ENCODE assay signal across 26 cellular contexts in genomic region chr21:14080764-14081096, GRCh38.
"Had no signal": no experiment of that assay in that cellular context is flagged by ENCODE, and none has a peak within 500 bp of the region (broad histone marks: within the 10 kb centered on the region; RNA-seq: fewer than 3 reads in every experiment).

No MANE protein-coding gene starts in this region.

- H3K4me1 ChIP-seq: adrenal gland had no signal

- H3K36me3 Mint-ChIP-seq: T-cell had no signal

- H3K27me3 Mint-ChIP-seq: activated CD4-positive, alpha-beta memory T cell treated with anti-CD3 and anti-CD28 coated beads for 36 hours; activated CD4-positive, alpha-beta T cell treated with anti-CD3 and anti-CD28 coated beads, Interleukin-2, amount 10 ng/mL, durations not matched to agents 7 days and 5 days; activated naive CD4-positive, alpha-beta T cell treated with anti-CD3 and anti-CD28 coated beads, Interleukin-2, amount 10 ng/mL, durations not matched to agents 7 days and 5 days; activated naive CD8-positive, alpha-beta T cell treated with anti-CD3 and anti-CD28 coated beads, Interleukin-2, amount 10 ng/mL, durations not matched to agents 7 days and 5 days; T-cell had no signal

- H3K4me1 Mint-ChIP-seq: activated CD4-positive, alpha-beta T cell treated with anti-CD3 and anti-CD28 coated beads, Interleukin-2, amount 10 ng/mL, durations not matched to agents 7 days and 5 days; activated naive CD4-positive, alpha-beta T cell treated with anti-CD3 and anti-CD28 coated beads, Interleukin-2, amount 10 ng/mL, durations not matched to agents 7 days and 5 days; activated naive CD8-positive, alpha-beta T cell treated with anti-CD3 and anti-CD28 coated beads, Interleukin-2, amount 10 ng/mL, durations not matched to agents 7 days and 5 days had no signal

- H3K27ac Mint-ChIP-seq: activated CD4-positive, alpha-beta memory T cell treated with anti-CD3 and anti-CD28 coated beads for 36 hours; activated CD4-positive, alpha-beta T cell treated with anti-CD3 and anti-CD28 coated beads, Interleukin-2, amount 10 ng/mL, durations not matched to agents 7 days and 5 days; activated naive CD4-positive, alpha-beta T cell treated with anti-CD3 and anti-CD28 coated beads, Interleukin-2, amount 10 ng/mL, durations not matched to agents 7 days and 5 days; activated naive CD8-positive, alpha-beta T cell treated with anti-CD3 and anti-CD28 coated beads, Interleukin-2, amount 10 ng/mL, durations not matched to agents 7 days and 5 days; activated T-cell treated with anti-CD3 and anti-CD28 coated beads, Interleukin-2, amount 50 U/mL, for 72 hours; activated T-helper 2 cell treated with anti-CD3 and anti-CD28 coated beads, Interferon-gamma antibody, Interleukin-2, Interleukin-4, amounts not matched to agents 10 μg/mL and 5 μg/mL and 100 μg/mL, durations not matched to agents 14 hours and 24 hours and 36 hours; T-cell had no signal

- H3K36me3 ChIP-seq: adrenal gland had no signal

- H3K27ac ChIP-seq: adrenal gland, KMS-11, SK-N-MC, VCaP had no signal

- H3K4me3 Mint-ChIP-seq: activated CD4-positive, alpha-beta memory T cell treated with anti-CD3 and anti-CD28 coated beads for 36 hours; activated CD4-positive, alpha-beta T cell treated with anti-CD3 and anti-CD28 coated beads, Interleukin-2, amount 10 ng/mL, durations not matched to agents 7 days and 5 days; activated naive CD4-positive, alpha-beta T cell treated with anti-CD3 and anti-CD28 coated beads, Interleukin-2, amount 10 ng/mL, durations not matched to agents 7 days and 5 days; activated naive CD8-positive, alpha-beta T cell treated with anti-CD3 and anti-CD28 coated beads, Interleukin-2, amount 10 ng/mL, durations not matched to agents 7 days and 5 days; activated T-cell treated with anti-CD3 and anti-CD28 coated beads, Interleukin-2, amount 50 U/mL, for 72 hours; T-cell had no signal

- H3K4me2 ChIP-seq: KMS-11 had no signal

- H3K4me3 ChIP-seq: adrenal gland, SK-N-MC had no signal

- ATAC-seq: activated T-cell treated with anti-CD3 and anti-CD28 coated beads, Interleukin-2, amount 50 U/mL, for 72 hours; Panc1; Right ventricle myocardium inferior; T-cell had no signal

- H3K9ac ChIP-seq: KMS-11 had no signal

- H3K27me3 ChIP-seq: adrenal gland had no signal

- H3K9me3 ChIP-seq: adrenal gland had no signal

- DNase-seq: activated CD4-positive, alpha-beta memory T cell treated with anti-CD3 and anti-CD28 coated beads for 36 hours; activated CD4-positive, alpha-beta T cell treated with anti-CD3 and anti-CD28 coated beads, Interleukin-2, amount 10 ng/mL, durations not matched to agents 7 days and 5 days; activated CD4-positive, CD25-positive, alpha-beta regulatory T cell; activated gamma-delta T cell treated with Interleukin-2 at 50 U/mL for 16 hours; activated naive CD4-positive, alpha-beta T cell treated with anti-CD3 and anti-CD28 coated beads, Interleukin-2, amount 10 ng/mL, durations not matched to agents 7 days and 5 days; activated naive CD8-positive, alpha-beta T cell treated with anti-CD3 and anti-CD28 coated beads, Interleukin-2, amount 10 ng/mL, durations not matched to agents 7 days and 5 days; activated T-cell treated with anti-CD3 and anti-CD28 coated beads, Interleukin-2, amount 50 U/mL, for 72 hours; adrenal gland; anterior cingulate cortex; NCI-H1092; NCI-H1417 treated with DMSO at 0.1 percent for 48 hours; NCI-H1694 treated with DMSO at 0.1 percent for 48 hours; NCI-H2029 treated with DMSO at 0.1 percent for 48 hours; NCI-H510A treated with DMSO at 0.1 percent for 48 hours; NCI-H69; NK-92 treated with Interleukin-12 subunit alpha and Interleukin-12 subunit beta, amount 100 ng/mL, for 24 hours; OCI-M1; RPMI8226; T-cell; T-helper 2 cell had no signal
